Comparison of ENCODE assay signal across 1 cellular context in the genomic region with DNA sequence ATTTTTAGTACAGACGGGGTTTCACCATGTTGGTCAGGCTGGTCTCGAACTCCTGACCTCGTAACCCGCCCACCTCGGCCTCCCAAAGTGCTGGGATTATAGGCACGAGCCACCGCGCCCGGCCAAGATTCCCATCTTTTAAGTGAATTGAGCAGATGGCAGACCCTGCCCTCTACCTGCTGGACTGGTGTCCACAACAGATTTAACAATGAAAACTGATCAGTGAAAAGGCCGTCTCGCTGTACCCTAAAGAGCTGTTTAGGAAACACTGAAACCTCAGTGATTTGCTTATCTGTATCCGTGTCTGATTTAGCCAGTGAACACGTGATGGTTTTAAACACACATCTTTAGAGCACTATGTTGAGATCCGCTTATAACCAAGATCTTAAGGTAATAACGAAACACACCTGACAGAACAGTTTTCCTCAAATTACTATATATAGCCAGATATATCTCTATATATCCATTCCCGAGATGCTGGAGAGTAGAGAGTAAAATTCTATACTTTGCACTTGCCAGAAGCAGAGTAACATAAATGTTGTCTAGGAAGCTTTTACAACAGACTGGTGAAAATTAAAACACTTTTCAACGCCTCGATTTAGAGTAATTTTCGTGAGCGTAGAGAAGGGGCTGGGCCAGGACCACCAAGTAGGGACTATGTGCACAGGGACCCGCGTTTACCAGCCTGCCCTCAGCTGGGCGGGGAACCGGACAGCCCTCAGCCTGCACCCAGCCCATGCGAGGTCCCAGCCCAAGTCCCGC.
TF ChIP-seq lines count a peak whose summit lies in the region.

No MANE protein-coding gene starts in this region.

TF ChIP-seq in endothelial cell of umbilical vein, 7 proteins besides CTCF, POLR2A, EP300 and RAD21:
- TF ChIP-seq POLR2AphosphoS5 (IDR thresholded peaks at IDR 0.05; ENCODE audit: insufficient read depth, low read depth, low read length) = no peak
- TF ChIP-seq MYC (IDR thresholded peaks at IDR 0.05; ENCODE audit: low read depth, low read length) = no peak
- no peak for TF ChIP-seq FOS (IDR thresholded peaks at IDR 0.05; ENCODE audit: borderline replicate concordance, insufficient read depth, low read length)
- no peak for TF ChIP-seq JUN (IDR thresholded peaks at IDR 0.05; ENCODE audit: borderline replicate concordance, insufficient read depth, insufficient read length, low read depth)
- TF ChIP-seq, protein P1, sequence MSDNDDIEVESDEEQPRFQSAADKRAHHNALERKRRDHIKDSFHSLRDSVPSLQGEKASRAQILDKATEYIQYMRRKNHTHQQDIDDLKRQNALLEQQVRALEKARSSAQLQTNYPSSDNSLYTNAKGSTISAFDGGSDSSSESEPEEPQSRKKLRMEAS (IDR thresholded peaks at IDR 0.05; ENCODE audit: insufficient read depth, insufficient read length) = no peak
- no peak for TF ChIP-seq GATA2 (IDR thresholded peaks at IDR 0.05; ENCODE audit: insufficient read depth, insufficient read length, low read depth, low read length)
- no peak for TF ChIP-seq EZH2 (IDR thresholded peaks at IDR 0.05; ENCODE audit: borderline replicate concordance, low read depth, low read length, severe bottlenecking)
